10 cellular contexts compared by ENCODE assay signal in the genomic region with DNA sequence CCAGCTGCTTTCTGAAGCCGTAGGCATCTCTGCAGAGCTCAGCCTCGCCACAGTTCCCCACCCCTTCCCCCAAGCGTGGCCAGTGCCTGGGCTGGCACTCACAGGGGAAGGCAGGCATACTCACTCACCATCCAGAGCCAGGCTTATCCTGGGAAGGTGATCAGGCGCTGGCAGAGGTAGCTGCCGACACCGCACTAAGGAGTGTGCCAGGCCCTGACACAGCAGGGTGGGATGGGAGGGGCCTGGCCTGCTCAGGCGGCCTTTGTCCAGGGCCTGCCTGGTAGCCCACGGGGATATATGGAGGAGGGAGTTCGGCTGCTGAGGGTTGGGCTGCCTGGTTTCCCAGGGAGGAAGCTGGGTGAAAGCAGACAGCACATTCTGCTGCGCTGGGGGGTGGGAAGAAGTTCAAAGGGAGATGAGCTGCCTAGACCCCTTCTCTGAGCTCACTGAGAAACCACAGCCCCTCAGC. TPM values are rescaled to one million over a fixed set of nuclear protein-coding genes. Genes with fewer than 3 reads are reported as not detected.
DNase-seq lines count a peak whose midpoint lies in the region; ATAC-seq and TF ChIP-seq lines count a peak whose summit lies in the region.
"Had no signal": no experiment of that assay in that cellular context is flagged by ENCODE, and none has a peak within 500 bp of the region (broad histone marks: within the 10 kb centered on the region; RNA-seq: fewer than 3 reads in every experiment).

No MANE protein-coding gene starts in this region.

- no peaks in the 10 kb centered on the region for H3K9me3 Mint-ChIP-seq in activated naive CD4-positive, alpha-beta T cell treated with anti-CD3 and anti-CD28 coated beads for 36 hours
- H3K9me3 Mint-ChIP-seq in dendritic cell treated with granulocyte-macrophage colony-stimulating factor and Interleukin-4, amounts not matched to agents 40 ng/mL and 50 ng/mL, for 4 days: no peaks in the 10 kb centered on the region

- peak overlapping the region; percentile 69 for H3K27ac ChIP-seq in upper lobe of right lung
- H3K27ac ChIP-seq: KMS-11 had no signal

- no peak for TF ChIP-seq CTCF in upper lobe of right lung (IDR thresholded peaks at IDR 0.05)

- no peaks in the 10 kb centered on the region for H3K27me3 Mint-ChIP-seq in activated naive CD4-positive, alpha-beta T cell treated with anti-CD3 and anti-CD28 coated beads for 36 hours (ENCODE audit: low read depth)
- no peaks in the 10 kb centered on the region for H3K27me3 Mint-ChIP-seq in dendritic cell treated with granulocyte-macrophage colony-stimulating factor and Interleukin-4, amounts not matched to agents 40 ng/mL and 50 ng/mL, for 4 days

- peaks cover 46% of the 10 kb centered on the region for H3K36me3 Mint-ChIP-seq in activated naive CD4-positive, alpha-beta T cell treated with anti-CD3 and anti-CD28 coated beads for 36 hours (ENCODE audit: low read depth)
- H3K36me3 Mint-ChIP-seq in dendritic cell treated with granulocyte-macrophage colony-stimulating factor and Interleukin-4, amounts not matched to agents 40 ng/mL and 50 ng/mL, for 4 days (ENCODE audit: low read depth): peaks cover 88% of the 10 kb centered on the region

- ATAC-seq in upper lobe of right lung (no peak), HG02763 (IDR thresholded peaks at IDR 0.05; ENCODE audit: unreplicated experiment) (no peak), HG03571 (IDR thresholded peaks at IDR 0.05; ENCODE audit: unreplicated experiment) (no peak), GM18498 (IDR thresholded peaks at IDR 0.05; ENCODE audit: unreplicated experiment) (no peak)

- no peak overlapping the region for H3K4me3 ChIP-seq in upper lobe of right lung

- peaks cover 78% of the 10 kb centered on the region for H3K4me1 ChIP-seq in upper lobe of right lung
- H3K4me1 ChIP-seq: BE2C had no signal

- no peaks in the 10 kb centered on the region for H3K9me3 ChIP-seq in upper lobe of right lung
- H3K9me3 ChIP-seq: BE2C had no signal

- H3K4me1 Mint-ChIP-seq in activated naive CD4-positive, alpha-beta T cell treated with anti-CD3 and anti-CD28 coated beads for 36 hours (ENCODE audit: low read depth): peaks cover 88% of the 10 kb centered on the region
- peaks cover 85% of the 10 kb centered on the region for H3K4me1 Mint-ChIP-seq in dendritic cell treated with granulocyte-macrophage colony-stimulating factor and Interleukin-4, amounts not matched to agents 40 ng/mL and 50 ng/mL, for 4 days (ENCODE audit: low read depth)

- intact Hi-C loops in activated naive CD4-positive, alpha-beta T cell treated with anti-CD3 and anti-CD28 coated beads for 36 hours (cut with micrococcal nuclease): loop anchor here (1.0 kb wide), 4 partner anchors 9 to 31 kb away; a partner anchor contains a TSS
- intact Hi-C loops in dendritic cell treated with granulocyte-macrophage colony-stimulating factor and Interleukin-4, amounts not matched to agents 40 ng/mL and 50 ng/mL, for 4 days (cut with micrococcal nuclease): loop anchor here (2.0 kb wide), 1 partner anchor 15 kb away; a partner anchor contains a TSS
- intact Hi-C loops in upper lobe of right lung (cut with DNase I): no loop called here

- H3K4me3 Mint-ChIP-seq in activated naive CD4-positive, alpha-beta T cell treated with anti-CD3 and anti-CD28 coated beads for 36 hours: peak overlapping the region; percentile 68
- peak overlapping the region; percentile 33 for H3K4me3 Mint-ChIP-seq in dendritic cell treated with granulocyte-macrophage colony-stimulating factor and Interleukin-4, amounts not matched to agents 40 ng/mL and 50 ng/mL, for 4 days

- CTCF ChIA-PET in activated naive CD4-positive, alpha-beta T cell treated with anti-CD3 and anti-CD28 coated beads for 36 hours (lab: Charles Lee): interaction anchor here (0.9 to 5.9 kb wide), 9 partner anchors 9 to 139 kb away, joined by 3 to 47 read pairs (median 15); a partner anchor contains a TSS

- no peak for DNase-seq in activated naive CD4-positive, alpha-beta T cell treated with anti-CD3 and anti-CD28 coated beads for 36 hours
- no peak for DNase-seq in activated naive CD4-positive, alpha-beta T cell (lab: John Stamatoyannopoulos, UW)
- DNase-seq in midbrain (lab: John Stamatoyannopoulos, UW): peak; percentile 55
- DNase-seq in upper lobe of right lung: no peak
- DNase-seq: BE2C had no signal

- H3K27ac Mint-ChIP-seq in activated naive CD4-positive, alpha-beta T cell treated with anti-CD3 and anti-CD28 coated beads for 36 hours: peak overlapping the region; percentile 96
- H3K27ac Mint-ChIP-seq in dendritic cell treated with granulocyte-macrophage colony-stimulating factor and Interleukin-4, amounts not matched to agents 40 ng/mL and 50 ng/mL, for 4 days: peak overlapping the region; percentile 74

- H3K36me3 ChIP-seq in upper lobe of right lung: peaks cover 65% of the 10 kb centered on the region
- H3K36me3 ChIP-seq: BE2C had no signal

- no peaks in the 10 kb centered on the region for H3K27me3 ChIP-seq in upper lobe of right lung
- H3K27me3 ChIP-seq: BE2C had no signal

RNA-seq across cellular contexts. Expression of a gene that starts 15.8 kb away (rescaled TPM):
- total RNA-seq in activated naive CD4-positive, alpha-beta T cell treated with anti-CD3 and anti-CD28 coated beads for 36 hours: 10 to 100 TPM; 52.0 to 55.5 TPM
- 128 TPM for total RNA-seq in upper lobe of right lung

RNA-seq across cellular contexts. Expression of a gene that starts 37.9 kb away (rescaled TPM):
- total RNA-seq in activated naive CD4-positive, alpha-beta T cell treated with anti-CD3 and anti-CD28 coated beads for 36 hours: under 1 TPM; 0.32 to 0.36 TPM
- total RNA-seq in upper lobe of right lung: 0.52 TPM
